ENCODE assay signal across 20 cellular contexts in the genomic region with DNA sequence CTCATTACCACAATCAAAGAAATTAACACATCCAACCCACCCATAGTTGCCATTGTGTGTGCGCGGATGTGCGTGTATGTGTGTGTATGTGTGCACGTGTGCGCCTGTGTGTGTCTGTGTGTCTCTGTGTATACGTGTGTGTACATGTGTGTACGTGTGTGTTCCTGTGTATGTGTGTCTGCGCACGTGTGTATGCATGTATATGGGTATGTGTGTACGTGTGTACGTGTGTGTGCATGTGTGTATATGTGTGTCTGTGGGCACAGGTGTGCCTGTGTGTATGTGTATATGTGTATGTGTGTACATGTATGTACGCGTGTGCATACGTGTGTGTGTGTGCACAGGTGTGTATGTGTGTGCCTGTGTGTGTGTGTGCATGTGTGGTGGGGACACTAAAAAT. TPM values are rescaled to one million over a fixed set of nuclear protein-coding genes. Genes with fewer than 3 reads are reported as not detected.
DNase-seq lines count a peak whose midpoint lies in the region; ATAC-seq, FAIRE-seq and TF ChIP-seq lines count a peak whose summit lies in the region.
"Had no signal": no experiment of that assay in that cellular context is flagged by ENCODE, and none has a peak within 500 bp of the region (broad histone marks: within the 10 kb centered on the region; RNA-seq: fewer than 3 reads in every experiment).

No MANE protein-coding gene starts in this region.

- DNase-seq in H54 (ENCODE audit: insufficient read length, low spot score), result no peak
- DNase-seq in RWPE2 (ENCODE audit: low spot score), result no peak
- no peak for DNase-seq in fibroblast of lung (ENCODE audit: low read depth in 2 of 2)
- DNase-seq in urothelium cell line (ENCODE audit: low spot score), result no peak
- DNase-seq in left cardiac atrium, result no peak
- DNase-seq: AML-193, HCEC 1CT, NCI-H1417, NCI-H187, NCI-H2107, NCI-H226, NCI-H524, SHP77 had no signal

- H3K4me3 ChIP-seq in RWPE2 (ENCODE audit: severe bottlenecking) (no peak overlapping the region), fibroblast of lung (replicated peaks in 1 of 4; ENCODE audit: control extremely low read depth in 1 of 4, insufficient read depth in 1 of 4, low read depth in 3 of 4, low read length in 4 of 4) (no peak overlapping the region)
- H3K4me3 ChIP-seq: SK-N-MC had no signal

- H3K27me3 ChIP-seq in RWPE2 (ENCODE audit: insufficient read depth, poor library complexity, severe bottlenecking) (no peaks in the 10 kb centered on the region), fibroblast of lung (ENCODE audit: control insufficient read depth, insufficient read depth, low read length) (no peaks in the 10 kb centered on the region)

- no peaks in the 10 kb centered on the region for H3K9me3 Mint-ChIP-seq in activated T-helper 17 cell treated with anti-CD3 and anti-CD28 coated beads, Interleukin-2, amount 50 U/mL, for 72 hours

- no peak for TF ChIP-seq CTCF in RWPE2 (IDR thresholded peaks at IDR 0.05; ENCODE audit: poor library complexity, severe bottlenecking)
- TF ChIP-seq CTCF in fibroblast of lung (conservative IDR thresholded peaks at IDR 0.05 in 1 of 2, IDR thresholded peaks at IDR 0.05 in 1 of 2; ENCODE audit: low read depth in 1 of 2, low read length in 2 of 2), result no peak

- H3K27ac ChIP-seq in RWPE2 (ENCODE audit: poor library complexity, severe bottlenecking), result peak overlapping the region; percentile 96
- peak overlapping the region; percentile 22 for H3K27ac ChIP-seq in fibroblast of lung (ENCODE audit: insufficient read depth, low read length)
- H3K27ac ChIP-seq: KMS-11, SK-N-MC had no signal

- H3K4me2 ChIP-seq in fibroblast of lung (ENCODE audit: extremely low read depth, insufficient read depth, low read length), result no peak overlapping the region
- H3K4me2 ChIP-seq: KMS-11 had no signal

- H3K36me3 ChIP-seq in RWPE2 (ENCODE audit: low read depth), result peaks cover 85% of the 10 kb centered on the region
- peaks cover 7% of the 10 kb centered on the region for H3K36me3 ChIP-seq in fibroblast of lung (ENCODE audit: control insufficient read depth, insufficient read depth, low read length)

- H3K27ac Mint-ChIP-seq in activated T-helper 17 cell treated with anti-CD3 and anti-CD28 coated beads, Interleukin-2, amount 50 U/mL, for 72 hours, result no peak overlapping the region
- H3K27ac Mint-ChIP-seq: CD14-positive monocyte had no signal

- no peaks in the 10 kb centered on the region for H3K36me3 Mint-ChIP-seq in activated T-helper 17 cell treated with anti-CD3 and anti-CD28 coated beads, Interleukin-2, amount 50 U/mL, for 72 hours (ENCODE audit: low read depth)
- H3K36me3 Mint-ChIP-seq: CD14-positive monocyte had no signal

- H3K4me1 ChIP-seq in RWPE2 (ENCODE audit: insufficient read depth, poor library complexity, severe bottlenecking) (peaks cover 71% of the 10 kb centered on the region), fibroblast of lung (ENCODE audit: control insufficient read depth, extremely low read depth, insufficient read depth, low read length) (peaks cover 42% of the 10 kb centered on the region)

- no peak overlapping the region for H3K4me3 Mint-ChIP-seq in activated T-helper 17 cell treated with anti-CD3 and anti-CD28 coated beads, Interleukin-2, amount 50 U/mL, for 72 hours
- H3K4me3 Mint-ChIP-seq: CD14-positive monocyte had no signal

- H3K4me1 Mint-ChIP-seq in activated T-helper 17 cell treated with anti-CD3 and anti-CD28 coated beads, Interleukin-2, amount 50 U/mL, for 72 hours, result peaks cover under 1% of the 10 kb centered on the region
- H3K4me1 Mint-ChIP-seq: CD14-positive monocyte had no signal

- no peak for FAIRE-seq in H54 (lab: Jason Lieb, UNC)
- peak; percentile 99 for FAIRE-seq in urothelium cell line (lab: Jason Lieb, UNC)
- FAIRE-seq: G401.6, RCC 7860 had no signal

- H3K9ac ChIP-seq in fibroblast of lung (ENCODE audit: insufficient read depth, low read length), result no peak overlapping the region
- H3K9ac ChIP-seq: KMS-11 had no signal

- H3K9me3 ChIP-seq in RWPE2 (ENCODE audit: severe bottlenecking) (no peaks in the 10 kb centered on the region), fibroblast of lung (ENCODE audit: control insufficient read depth, insufficient read depth, low read depth, low read length) (no peaks in the 10 kb centered on the region)

- H3K27me3 Mint-ChIP-seq in activated T-helper 17 cell treated with anti-CD3 and anti-CD28 coated beads, Interleukin-2, amount 50 U/mL, for 72 hours, result peaks cover 30% of the 10 kb centered on the region

- ATAC-seq in RWPE2 (ENCODE audit: low read depth), result no peak
- no peak for ATAC-seq in HG03520 (IDR thresholded peaks at IDR 0.05; ENCODE audit: unreplicated experiment)
- no peak for ATAC-seq in activated T-helper 17 cell treated with anti-CD3 and anti-CD28 coated beads, Interleukin-2, amount 50 U/mL, for 72 hours (replicated peaks)
- no peak for ATAC-seq in left cardiac atrium

- TF ChIP-seq POLR2A in H54 (IDR thresholded peaks at IDR 0.05; ENCODE audit: low read depth, low read length), result peak; percentile 22; the same call in 1 of the 2 replicates

- peaks cover 57% of the 10 kb centered on the region for H3K79me2 ChIP-seq in fibroblast of lung (ENCODE audit: control insufficient read depth, insufficient read depth, low read length)

- intact Hi-C loops in left cardiac atrium (cut with DNase I), result no loop called here

- H4K20me1 ChIP-seq in fibroblast of lung (ENCODE audit: control insufficient read depth, extremely low read depth, insufficient read depth, low read length), result no peaks in the 10 kb centered on the region

- H2AFZ ChIP-seq in fibroblast of lung (ENCODE audit: low read length), result no peak overlapping the region

RNA-seq across cellular contexts. Expression of gene EGFR, which starts 48.9 kb away (rescaled TPM):
- total RNA-seq in fibroblast of lung (36.0 and 55.3 TPM in 2 replicates), left cardiac atrium (10 to 100 TPM; 23.3 to 26.6 TPM)
- 62.7 and 62.8 TPM in 2 replicates for polyA plus RNA-seq in fibroblast of lung
- 39.9 and 51.2 TPM in 2 replicates for polyA plus RNA-seq in fibroblast of lung (2012)
- 205 and 211 TPM in 2 replicates for polyA minus RNA-seq in fibroblast of lung (ENCODE audit: low replicate concordance)
- total RNA-seq in activated T-helper 17 cell treated with anti-CD3 and anti-CD28 coated beads, Interleukin-2, amount 50 U/mL, for 72 hours, result under 1 TPM in 1 of 2 donors, not detected in 1; 0.02 TPM
- polyA plus RNA-seq: CD14-positive monocyte had no signal

Comparison
In these comparisons a context has a peak if more than half of its experiments do, and no peak if none do; other contexts are left out.
1. RNA of gene EGFR, which starts 48.9 kb away (total RNA-seq): 36.0 to 55.3 TPM in fibroblast of lung and 23.3 to 26.6 TPM in left cardiac atrium; 0.02 TPM in activated T-helper 17 cell treated with anti-CD3 and anti-CD28 coated beads, Interleukin-2, amount 50 U/mL, for 72 hours; every median in the first group is over 10 times any median in the second.